1 cellular context compared by ENCODE assay signal in genomic region chr6:158381214-158381613, GRCh38.
TF ChIP-seq lines count a peak whose summit lies in the region.

No MANE protein-coding gene starts in this region.

TF ChIP-seq in HEK293, 187 proteins besides CTCF, POLR2A, EP300 and RAD21 (continued from another document):
- TF ChIP-seq SCRT1 (tag by site-specific recombination; IDR thresholded peaks at IDR 0.05; ENCODE audit: borderline replicate concordance) (no peak), SP7 (tag by site-specific recombination; IDR thresholded peaks at IDR 0.05) (peak; percentile 78; the same call in 1 of the 2 replicates)
